In the genomic region with DNA sequence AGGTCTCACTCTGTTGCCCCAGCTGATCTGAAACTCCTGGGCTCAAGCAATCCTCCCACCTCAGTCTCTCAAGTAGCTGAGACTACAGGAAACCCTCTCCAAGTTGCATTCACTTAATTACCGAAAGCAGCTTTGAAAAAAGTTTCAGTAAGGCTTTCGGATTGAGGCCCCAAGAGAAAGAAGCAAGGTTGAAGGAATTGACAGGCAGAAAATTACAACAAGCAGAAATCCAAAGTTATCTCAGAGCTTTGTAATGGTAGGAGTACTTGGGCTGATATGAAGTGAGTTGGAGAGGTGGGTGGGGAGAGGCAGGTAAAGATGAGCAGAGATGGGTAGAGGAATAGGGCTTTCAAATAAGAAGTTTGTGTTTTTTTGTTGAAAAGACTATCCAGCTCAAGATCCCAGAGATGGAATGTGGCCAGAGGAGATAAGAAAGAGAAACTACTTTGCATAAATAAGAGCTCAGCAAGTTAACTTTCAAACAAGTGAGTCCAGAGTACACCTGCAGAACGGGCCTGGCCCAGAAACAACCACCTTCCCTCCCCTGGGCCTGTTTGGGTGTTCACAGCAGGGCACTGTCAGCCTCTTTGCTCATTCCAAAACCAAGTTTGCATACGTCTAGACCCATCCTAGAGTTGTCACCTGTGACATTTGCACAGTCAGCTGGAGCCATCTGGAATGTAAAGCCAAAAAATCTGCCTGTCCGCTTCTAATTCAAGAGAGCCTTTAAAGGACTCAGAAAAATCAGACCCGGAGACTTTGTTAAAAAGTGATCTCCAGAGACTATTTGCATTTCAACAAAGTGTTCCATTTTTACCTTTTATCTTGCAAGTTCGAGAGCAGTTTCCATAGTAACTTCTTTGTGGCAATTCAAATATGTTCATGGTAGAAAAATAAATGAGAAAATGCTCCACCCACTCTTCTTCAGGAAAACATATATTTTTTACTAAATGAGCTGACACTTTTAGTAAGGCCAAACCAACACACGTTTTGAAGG, we compare ENCODE assay signal across 1 cellular context.
A peak's percentile ranks its signal among the peaks of the same experiment; 100 is the strongest.
TF ChIP-seq lines count a peak whose summit lies in the region.

No MANE protein-coding gene starts in this region.

TF ChIP-seq in HepG2, 621 proteins besides CTCF, POLR2A, EP300 and RAD21 (continued from another document and continues in another):
- TF ChIP-seq, protein P1, sequence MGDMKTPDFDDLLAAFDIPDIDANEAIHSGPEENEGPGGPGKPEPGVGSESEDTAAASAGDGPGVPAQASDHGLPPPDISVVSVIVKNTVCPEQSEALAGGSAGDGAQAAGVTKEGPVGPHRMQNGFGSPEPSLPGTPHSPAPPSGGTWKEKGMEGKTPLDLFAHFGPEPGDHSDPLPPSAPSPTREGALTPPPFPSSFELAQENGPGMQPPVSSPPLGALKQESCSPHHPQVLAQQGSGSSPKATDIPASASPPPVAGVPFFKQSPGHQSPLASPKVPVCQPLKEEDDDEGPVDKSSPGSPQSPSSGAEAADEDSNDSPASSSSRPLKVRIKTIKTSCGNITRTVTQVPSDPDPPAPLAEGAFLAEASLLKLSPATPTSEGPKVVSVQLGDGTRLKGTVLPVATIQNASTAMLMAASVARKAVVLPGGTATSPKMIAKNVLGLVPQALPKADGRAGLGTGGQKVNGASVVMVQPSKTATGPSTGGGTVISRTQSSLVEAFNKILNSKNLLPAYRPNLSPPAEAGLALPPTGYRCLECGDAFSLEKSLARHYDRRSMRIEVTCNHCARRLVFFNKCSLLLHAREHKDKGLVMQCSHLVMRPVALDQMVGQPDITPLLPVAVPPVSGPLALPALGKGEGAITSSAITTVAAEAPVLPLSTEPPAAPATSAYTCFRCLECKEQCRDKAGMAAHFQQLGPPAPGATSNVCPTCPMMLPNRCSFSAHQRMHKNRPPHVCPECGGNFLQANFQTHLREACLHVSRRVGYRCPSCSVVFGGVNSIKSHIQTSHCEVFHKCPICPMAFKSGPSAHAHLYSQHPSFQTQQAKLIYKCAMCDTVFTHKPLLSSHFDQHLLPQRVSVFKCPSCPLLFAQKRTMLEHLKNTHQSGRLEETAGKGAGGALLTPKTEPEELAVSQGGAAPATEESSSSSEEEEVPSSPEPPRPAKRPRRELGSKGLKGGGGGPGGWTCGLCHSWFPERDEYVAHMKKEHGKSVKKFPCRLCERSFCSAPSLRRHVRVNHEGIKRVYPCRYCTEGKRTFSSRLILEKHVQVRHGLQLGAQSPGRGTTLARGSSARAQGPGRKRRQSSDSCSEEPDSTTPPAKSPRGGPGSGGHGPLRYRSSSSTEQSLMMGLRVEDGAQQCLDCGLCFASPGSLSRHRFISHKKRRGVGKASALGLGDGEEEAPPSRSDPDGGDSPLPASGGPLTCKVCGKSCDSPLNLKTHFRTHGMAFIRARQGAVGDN (CRISPR knock-in tag; IDR thresholded peaks at IDR 0.05) = no peak
- TF ChIP-seq SAP130 (CRISPR knock-in tag; IDR thresholded peaks at IDR 0.05; ENCODE audit: low read depth) (0 out of 2 replicates have a peak, but pooled peaks have one; percentile 10), HHEX (CRISPR knock-in tag; IDR thresholded peaks at IDR 0.05) (no peak), GATAD2A (CRISPR knock-in tag; IDR thresholded peaks at IDR 0.05) (0 out of 2 replicates have a peak, but pooled peaks have one; percentile 22), RBAK (CRISPR knock-in tag; IDR thresholded peaks at IDR 0.05) (no peak), SP5 (CRISPR knock-in tag; IDR thresholded peaks at IDR 0.05; ENCODE audit: borderline replicate concordance, low read depth) (no peak), ZNF773 (CRISPR knock-in tag; IDR thresholded peaks at IDR 0.05; ENCODE audit: borderline replicate concordance) (no peak), ZNF331 (CRISPR knock-in tag; IDR thresholded peaks at IDR 0.05) (no peak), MEIS1 (CRISPR knock-in tag; IDR thresholded peaks at IDR 0.05; ENCODE audit: borderline replicate concordance) (no peak), ZNF530 (CRISPR knock-in tag; IDR thresholded peaks at IDR 0.05; ENCODE audit: low read depth) (no peak), ZFX (CRISPR knock-in tag; IDR thresholded peaks at IDR 0.05; ENCODE audit: low read depth) (peak; percentile 46; the same call in 1 of the 2 replicates), AGO2 (optimal IDR thresholded peaks at IDR 0.05; ENCODE audit: low read depth, low read length) (no peak), KLF9 (CRISPR knock-in tag; IDR thresholded peaks at IDR 0.05; ENCODE audit: low read depth) (no peak), BRD4 (CRISPR knock-in tag; IDR thresholded peaks at IDR 0.05) (no peak), ELF3 (CRISPR knock-in tag; IDR thresholded peaks at IDR 0.05) (no peak), ZFP41 (CRISPR knock-in tag; IDR thresholded peaks at IDR 0.05; ENCODE audit: borderline replicate concordance) (no peak), MAFK (conservative IDR thresholded peaks at IDR 0.05 in 1 of 2, IDR thresholded peaks at IDR 0.05 in 1 of 2; ENCODE audit: low read length in 2 of 2) (no peak)
- TF ChIP-seq, protein P2, sequence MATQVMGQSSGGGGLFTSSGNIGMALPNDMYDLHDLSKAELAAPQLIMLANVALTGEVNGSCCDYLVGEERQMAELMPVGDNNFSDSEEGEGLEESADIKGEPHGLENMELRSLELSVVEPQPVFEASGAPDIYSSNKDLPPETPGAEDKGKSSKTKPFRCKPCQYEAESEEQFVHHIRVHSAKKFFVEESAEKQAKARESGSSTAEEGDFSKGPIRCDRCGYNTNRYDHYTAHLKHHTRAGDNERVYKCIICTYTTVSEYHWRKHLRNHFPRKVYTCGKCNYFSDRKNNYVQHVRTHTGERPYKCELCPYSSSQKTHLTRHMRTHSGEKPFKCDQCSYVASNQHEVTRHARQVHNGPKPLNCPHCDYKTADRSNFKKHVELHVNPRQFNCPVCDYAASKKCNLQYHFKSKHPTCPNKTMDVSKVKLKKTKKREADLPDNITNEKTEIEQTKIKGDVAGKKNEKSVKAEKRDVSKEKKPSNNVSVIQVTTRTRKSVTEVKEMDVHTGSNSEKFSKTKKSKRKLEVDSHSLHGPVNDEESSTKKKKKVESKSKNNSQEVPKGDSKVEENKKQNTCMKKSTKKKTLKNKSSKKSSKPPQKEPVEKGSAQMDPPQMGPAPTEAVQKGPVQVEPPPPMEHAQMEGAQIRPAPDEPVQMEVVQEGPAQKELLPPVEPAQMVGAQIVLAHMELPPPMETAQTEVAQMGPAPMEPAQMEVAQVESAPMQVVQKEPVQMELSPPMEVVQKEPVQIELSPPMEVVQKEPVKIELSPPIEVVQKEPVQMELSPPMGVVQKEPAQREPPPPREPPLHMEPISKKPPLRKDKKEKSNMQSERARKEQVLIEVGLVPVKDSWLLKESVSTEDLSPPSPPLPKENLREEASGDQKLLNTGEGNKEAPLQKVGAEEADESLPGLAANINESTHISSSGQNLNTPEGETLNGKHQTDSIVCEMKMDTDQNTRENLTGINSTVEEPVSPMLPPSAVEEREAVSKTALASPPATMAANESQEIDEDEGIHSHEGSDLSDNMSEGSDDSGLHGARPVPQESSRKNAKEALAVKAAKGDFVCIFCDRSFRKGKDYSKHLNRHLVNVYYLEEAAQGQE (IDR thresholded peaks at IDR 0.05; ENCODE audit: borderline replicate concordance in 1 of 2, low read depth in 1 of 2, low read length in 2 of 2) = no peak
- TF ChIP-seq, protein P3, sequence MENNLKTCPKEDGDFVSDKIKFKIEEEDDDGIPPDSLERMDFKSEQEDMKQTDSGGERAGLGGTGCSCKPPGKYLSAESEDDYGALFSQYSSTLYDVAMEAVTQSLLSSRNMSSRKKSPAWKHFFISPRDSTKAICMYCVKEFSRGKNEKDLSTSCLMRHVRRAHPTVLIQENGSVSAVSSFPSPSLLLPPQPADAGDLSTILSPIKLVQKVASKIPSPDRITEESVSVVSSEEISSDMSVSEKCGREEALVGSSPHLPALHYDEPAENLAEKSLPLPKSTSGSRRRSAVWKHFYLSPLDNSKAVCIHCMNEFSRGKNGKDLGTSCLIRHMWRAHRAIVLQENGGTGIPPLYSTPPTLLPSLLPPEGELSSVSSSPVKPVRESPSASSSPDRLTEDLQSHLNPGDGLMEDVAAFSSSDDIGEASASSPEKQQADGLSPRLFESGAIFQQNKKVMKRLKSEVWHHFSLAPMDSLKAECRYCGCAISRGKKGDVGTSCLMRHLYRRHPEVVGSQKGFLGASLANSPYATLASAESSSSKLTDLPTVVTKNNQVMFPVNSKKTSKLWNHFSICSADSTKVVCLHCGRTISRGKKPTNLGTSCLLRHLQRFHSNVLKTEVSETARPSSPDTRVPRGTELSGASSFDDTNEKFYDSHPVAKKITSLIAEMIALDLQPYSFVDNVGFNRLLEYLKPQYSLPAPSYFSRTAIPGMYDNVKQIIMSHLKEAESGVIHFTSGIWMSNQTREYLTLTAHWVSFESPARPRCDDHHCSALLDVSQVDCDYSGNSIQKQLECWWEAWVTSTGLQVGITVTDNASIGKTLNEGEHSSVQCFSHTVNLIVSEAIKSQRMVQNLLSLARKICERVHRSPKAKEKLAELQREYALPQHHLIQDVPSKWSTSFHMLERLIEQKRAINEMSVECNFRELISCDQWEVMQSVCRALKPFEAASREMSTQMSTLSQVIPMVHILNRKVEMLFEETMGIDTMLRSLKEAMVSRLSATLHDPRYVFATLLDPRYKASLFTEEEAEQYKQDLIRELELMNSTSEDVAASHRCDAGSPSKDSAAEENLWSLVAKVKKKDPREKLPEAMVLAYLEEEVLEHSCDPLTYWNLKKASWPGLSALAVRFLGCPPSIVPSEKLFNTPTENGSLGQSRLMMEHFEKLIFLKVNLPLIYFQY (CRISPR knock-in tag; IDR thresholded peaks at IDR 0.05; ENCODE audit: borderline replicate concordance) = peak; percentile 64; the same call in 1 of the 2 replicates
- TF ChIP-seq, protein P4, sequence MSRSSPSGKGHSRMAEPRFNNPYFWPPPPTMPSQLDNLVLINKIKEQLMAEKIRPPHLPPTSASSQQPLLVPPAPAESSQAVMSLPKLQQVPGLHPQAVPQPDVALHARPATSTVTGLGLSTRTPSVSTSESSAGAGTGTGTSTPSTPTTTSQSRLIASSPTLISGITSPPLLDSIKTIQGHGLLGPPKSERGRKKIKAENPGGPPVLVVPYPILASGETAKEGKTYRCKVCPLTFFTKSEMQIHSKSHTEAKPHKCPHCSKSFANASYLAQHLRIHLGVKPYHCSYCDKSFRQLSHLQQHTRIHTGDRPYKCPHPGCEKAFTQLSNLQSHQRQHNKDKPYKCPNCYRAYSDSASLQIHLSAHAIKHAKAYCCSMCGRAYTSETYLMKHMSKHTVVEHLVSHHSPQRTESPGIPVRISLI (CRISPR knock-in tag; IDR thresholded peaks at IDR 0.05; ENCODE audit: borderline replicate concordance) = no peak
- TF ChIP-seq, protein P5, sequence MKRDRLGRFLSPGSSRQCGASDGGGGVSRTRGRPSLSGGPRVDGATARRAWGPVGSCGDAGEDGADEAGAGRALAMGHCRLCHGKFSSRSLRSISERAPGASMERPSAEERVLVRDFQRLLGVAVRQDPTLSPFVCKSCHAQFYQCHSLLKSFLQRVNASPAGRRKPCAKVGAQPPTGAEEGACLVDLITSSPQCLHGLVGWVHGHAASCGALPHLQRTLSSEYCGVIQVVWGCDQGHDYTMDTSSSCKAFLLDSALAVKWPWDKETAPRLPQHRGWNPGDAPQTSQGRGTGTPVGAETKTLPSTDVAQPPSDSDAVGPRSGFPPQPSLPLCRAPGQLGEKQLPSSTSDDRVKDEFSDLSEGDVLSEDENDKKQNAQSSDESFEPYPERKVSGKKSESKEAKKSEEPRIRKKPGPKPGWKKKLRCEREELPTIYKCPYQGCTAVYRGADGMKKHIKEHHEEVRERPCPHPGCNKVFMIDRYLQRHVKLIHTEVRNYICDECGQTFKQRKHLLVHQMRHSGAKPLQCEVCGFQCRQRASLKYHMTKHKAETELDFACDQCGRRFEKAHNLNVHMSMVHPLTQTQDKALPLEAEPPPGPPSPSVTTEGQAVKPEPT (CRISPR knock-in tag; IDR thresholded peaks at IDR 0.05; ENCODE audit: low read depth) = no peak
- TF ChIP-seq, protein P6, sequence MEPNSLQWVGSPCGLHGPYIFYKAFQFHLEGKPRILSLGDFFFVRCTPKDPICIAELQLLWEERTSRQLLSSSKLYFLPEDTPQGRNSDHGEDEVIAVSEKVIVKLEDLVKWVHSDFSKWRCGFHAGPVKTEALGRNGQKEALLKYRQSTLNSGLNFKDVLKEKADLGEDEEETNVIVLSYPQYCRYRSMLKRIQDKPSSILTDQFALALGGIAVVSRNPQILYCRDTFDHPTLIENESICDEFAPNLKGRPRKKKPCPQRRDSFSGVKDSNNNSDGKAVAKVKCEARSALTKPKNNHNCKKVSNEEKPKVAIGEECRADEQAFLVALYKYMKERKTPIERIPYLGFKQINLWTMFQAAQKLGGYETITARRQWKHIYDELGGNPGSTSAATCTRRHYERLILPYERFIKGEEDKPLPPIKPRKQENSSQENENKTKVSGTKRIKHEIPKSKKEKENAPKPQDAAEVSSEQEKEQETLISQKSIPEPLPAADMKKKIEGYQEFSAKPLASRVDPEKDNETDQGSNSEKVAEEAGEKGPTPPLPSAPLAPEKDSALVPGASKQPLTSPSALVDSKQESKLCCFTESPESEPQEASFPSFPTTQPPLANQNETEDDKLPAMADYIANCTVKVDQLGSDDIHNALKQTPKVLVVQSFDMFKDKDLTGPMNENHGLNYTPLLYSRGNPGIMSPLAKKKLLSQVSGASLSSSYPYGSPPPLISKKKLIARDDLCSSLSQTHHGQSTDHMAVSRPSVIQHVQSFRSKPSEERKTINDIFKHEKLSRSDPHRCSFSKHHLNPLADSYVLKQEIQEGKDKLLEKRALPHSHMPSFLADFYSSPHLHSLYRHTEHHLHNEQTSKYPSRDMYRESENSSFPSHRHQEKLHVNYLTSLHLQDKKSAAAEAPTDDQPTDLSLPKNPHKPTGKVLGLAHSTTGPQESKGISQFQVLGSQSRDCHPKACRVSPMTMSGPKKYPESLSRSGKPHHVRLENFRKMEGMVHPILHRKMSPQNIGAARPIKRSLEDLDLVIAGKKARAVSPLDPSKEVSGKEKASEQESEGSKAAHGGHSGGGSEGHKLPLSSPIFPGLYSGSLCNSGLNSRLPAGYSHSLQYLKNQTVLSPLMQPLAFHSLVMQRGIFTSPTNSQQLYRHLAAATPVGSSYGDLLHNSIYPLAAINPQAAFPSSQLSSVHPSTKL (CRISPR knock-in tag; IDR thresholded peaks at IDR 0.05) = 0 out of 2 replicates have a peak, but pooled peaks have one; percentile 8
- TF ChIP-seq, protein P7, sequence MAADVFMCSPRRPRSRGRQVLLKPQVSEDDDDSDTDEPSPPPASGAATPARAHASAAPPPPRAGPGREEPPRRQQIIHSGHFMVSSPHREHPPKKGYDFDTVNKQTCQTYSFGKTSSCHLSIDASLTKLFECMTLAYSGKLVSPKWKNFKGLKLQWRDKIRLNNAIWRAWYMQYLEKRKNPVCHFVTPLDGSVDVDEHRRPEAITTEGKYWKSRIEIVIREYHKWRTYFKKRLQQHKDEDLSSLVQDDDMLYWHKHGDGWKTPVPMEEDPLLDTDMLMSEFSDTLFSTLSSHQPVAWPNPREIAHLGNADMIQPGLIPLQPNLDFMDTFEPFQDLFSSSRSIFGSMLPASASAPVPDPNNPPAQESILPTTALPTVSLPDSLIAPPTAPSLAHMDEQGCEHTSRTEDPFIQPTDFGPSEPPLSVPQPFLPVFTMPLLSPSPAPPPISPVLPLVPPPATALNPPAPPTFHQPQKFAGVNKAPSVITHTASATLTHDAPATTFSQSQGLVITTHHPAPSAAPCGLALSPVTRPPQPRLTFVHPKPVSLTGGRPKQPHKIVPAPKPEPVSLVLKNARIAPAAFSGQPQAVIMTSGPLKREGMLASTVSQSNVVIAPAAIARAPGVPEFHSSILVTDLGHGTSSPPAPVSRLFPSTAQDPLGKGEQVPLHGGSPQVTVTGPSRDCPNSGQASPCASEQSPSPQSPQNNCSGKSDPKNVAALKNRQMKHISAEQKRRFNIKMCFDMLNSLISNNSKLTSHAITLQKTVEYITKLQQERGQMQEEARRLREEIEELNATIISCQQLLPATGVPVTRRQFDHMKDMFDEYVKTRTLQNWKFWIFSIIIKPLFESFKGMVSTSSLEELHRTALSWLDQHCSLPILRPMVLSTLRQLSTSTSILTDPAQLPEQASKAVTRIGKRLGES (CRISPR knock-in tag; IDR thresholded peaks at IDR 0.05; ENCODE audit: borderline replicate concordance) = no peak
